ENCODE assay signal across 1 cellular context in genomic region chr17:78734841-78735641, GRCh38.
TF ChIP-seq lines count a peak whose summit lies in the region.

No MANE protein-coding gene starts in this region.

TF ChIP-seq in HEK293, 187 proteins besides CTCF, POLR2A, EP300 and RAD21 (continued from another document):
- TF ChIP-seq ZSCAN4 (tag by site-specific recombination; IDR thresholded peaks at IDR 0.05) (no peak), ZNF391 (tag by site-specific recombination; IDR thresholded peaks at IDR 0.05; ENCODE audit: borderline replicate concordance, low read depth) (no peak)
